Comparison of ENCODE assay signal across 1 cellular context in genomic region chr1:25140073-25140797, GRCh38.
TF ChIP-seq lines count a peak whose summit lies in the region.

No MANE protein-coding gene starts in this region.

TF ChIP-seq in HepG2, 621 proteins besides CTCF, POLR2A, EP300 and RAD21 (continued from another document and continues in another):
- TF ChIP-seq HIC2 (CRISPR knock-in tag; IDR thresholded peaks at IDR 0.05; ENCODE audit: low read depth) (peak; percentile 63; the same call in 1 of the 2 replicates), NFKBIZ (CRISPR knock-in tag; IDR thresholded peaks at IDR 0.05) (no peak), BCL6 (CRISPR knock-in tag; IDR thresholded peaks at IDR 0.05) (peak; percentile 21; the same call in 1 of the 2 replicates), TOE1 (CRISPR knock-in tag; IDR thresholded peaks at IDR 0.05) (no peak), ZFP1 (CRISPR knock-in tag; IDR thresholded peaks at IDR 0.05) (no peak), ZNF609 (CRISPR knock-in tag; IDR thresholded peaks at IDR 0.05; ENCODE audit: borderline replicate concordance) (peak; percentile 74), ZBTB33 (CRISPR knock-in tag; IDR thresholded peaks at IDR 0.05) (0 out of 2 replicates have a peak, but pooled peaks have one; percentile 6), ZNF576 (CRISPR knock-in tag; IDR thresholded peaks at IDR 0.05) (no peak), ATAD3A (CRISPR knock-in tag; IDR thresholded peaks at IDR 0.05) (no peak), ZMYM4 (CRISPR knock-in tag; IDR thresholded peaks at IDR 0.05) (peak; percentile 58), NFIB (CRISPR knock-in tag; IDR thresholded peaks at IDR 0.05; ENCODE audit: borderline replicate concordance) (no peak), GPBP1L1 (CRISPR knock-in tag; IDR thresholded peaks at IDR 0.05) (no peak), HNF4G (IDR thresholded peaks at IDR 0.05; ENCODE audit: borderline replicate concordance, low read depth, low read length) (peak; percentile 76), HNF4G (CRISPR knock-in tag; IDR thresholded peaks at IDR 0.05; ENCODE audit: borderline replicate concordance, low read depth) (peak; percentile 63; the same call in 1 of the 2 replicates), ZNF770 (CRISPR knock-in tag; IDR thresholded peaks at IDR 0.05) (no peak), ESRRA (CRISPR knock-in tag; IDR thresholded peaks at IDR 0.05; ENCODE audit: low read depth) (peak; percentile 69; the same call in 1 of the 2 replicates), FOXC1 (CRISPR knock-in tag; IDR thresholded peaks at IDR 0.05; ENCODE audit: borderline replicate concordance) (no peak), CHD2 (IDR thresholded peaks at IDR 0.05; ENCODE audit: low read depth, low read length) (no peak), CBX1 (IDR thresholded peaks at IDR 0.05; ENCODE audit: low read depth) (no peak), CENPBD1 (CRISPR knock-in tag; IDR thresholded peaks at IDR 0.05; ENCODE audit: borderline replicate concordance, low read depth) (no peak), ZFP90 (CRISPR knock-in tag; IDR thresholded peaks at IDR 0.05; ENCODE audit: borderline replicate concordance) (no peak), ISX (CRISPR knock-in tag; conservative IDR thresholded peaks at IDR 0.05) (no peak), ZNF317 (CRISPR knock-in tag; IDR thresholded peaks at IDR 0.05) (0 out of 2 replicates have a peak, but pooled peaks have one; percentile 56), POGZ (CRISPR knock-in tag; IDR thresholded peaks at IDR 0.05) (no peak), SOX6 (IDR thresholded peaks at IDR 0.05) (no peak), SOX6 (CRISPR knock-in tag; IDR thresholded peaks at IDR 0.05) (no peak; the same call in 1 of the 2 replicates), ATF2 (CRISPR knock-in tag; IDR thresholded peaks at IDR 0.05) (no peak), ZNF432 (CRISPR knock-in tag; IDR thresholded peaks at IDR 0.05; ENCODE audit: borderline replicate concordance) (no peak), GTF3A (CRISPR knock-in tag; conservative IDR thresholded peaks at IDR 0.05) (no peak), SAFB2 (CRISPR knock-in tag; IDR thresholded peaks at IDR 0.05; ENCODE audit: borderline replicate concordance, low read depth) (no peak), NR2F2 (IDR thresholded peaks at IDR 0.05; ENCODE audit: borderline replicate concordance, low read depth) (no peak), E2F2 (CRISPR knock-in tag; IDR thresholded peaks at IDR 0.05; ENCODE audit: borderline replicate concordance) (no peak), RFX3 (CRISPR knock-in tag; IDR thresholded peaks at IDR 0.05) (no peak), ZNF547 (CRISPR knock-in tag; IDR thresholded peaks at IDR 0.05) (no peak), HNRNPLL (IDR thresholded peaks at IDR 0.05; ENCODE audit: low read depth, low read length, poor library complexity, severe bottlenecking) (no peak), NFRKB (IDR thresholded peaks at IDR 0.05) (no peak), ZNF224 (CRISPR knock-in tag; IDR thresholded peaks at IDR 0.05) (no peak), SMYD3 (CRISPR knock-in tag; IDR thresholded peaks at IDR 0.05) (no peak), DBP (CRISPR knock-in tag; IDR thresholded peaks at IDR 0.05; ENCODE audit: not compliant biosample characterization) (no peak), ZNF281 (CRISPR knock-in tag; IDR thresholded peaks at IDR 0.05; ENCODE audit: borderline replicate concordance) (no peak), AGO2 (optimal IDR thresholded peaks at IDR 0.05; ENCODE audit: low read depth, low read length) (no peak), ZNF230 (CRISPR knock-in tag; IDR thresholded peaks at IDR 0.05) (peak; percentile 62; the same call in 1 of the 2 replicates), ZNF263 (CRISPR knock-in tag; IDR thresholded peaks at IDR 0.05) (no peak), ZNF205 (CRISPR knock-in tag; IDR thresholded peaks at IDR 0.05) (no peak), ZFP82 (CRISPR knock-in tag; IDR thresholded peaks at IDR 0.05; ENCODE audit: borderline replicate concordance) (no peak), SOX5 (CRISPR knock-in tag; IDR thresholded peaks at IDR 0.05; ENCODE audit: borderline replicate concordance) (0 out of 2 replicates have a peak, but pooled peaks have one; percentile 40), HNRNPL (IDR thresholded peaks at IDR 0.05; ENCODE audit: low read depth, low read length) (no peak)
